Comparison of ENCODE assay signal across 24 cellular contexts in the genomic region with DNA sequence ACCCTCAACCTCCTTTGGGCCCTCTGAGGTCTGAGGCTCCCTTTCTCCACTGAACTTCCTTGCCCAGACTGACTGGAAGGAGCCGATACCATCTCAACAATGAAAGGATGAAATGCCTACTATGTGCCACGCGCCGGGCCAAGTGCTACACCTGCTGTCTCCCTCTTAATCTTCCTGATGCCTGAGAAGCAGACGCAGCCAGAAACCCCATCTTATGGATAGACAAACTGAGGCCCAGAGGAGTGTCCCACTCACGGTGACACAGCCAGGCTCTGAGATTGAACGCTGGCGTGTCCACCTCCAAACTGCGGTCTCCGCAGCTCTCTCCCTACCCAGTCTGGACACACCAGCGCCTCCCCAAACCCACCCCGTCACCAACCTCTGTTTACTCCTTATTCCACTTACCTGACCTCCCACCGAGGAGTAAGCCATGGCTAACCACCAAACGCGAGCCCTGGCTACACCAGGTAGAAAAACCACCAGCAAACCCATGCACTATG. TPM values are rescaled to one million over a fixed set of nuclear protein-coding genes. Genes with fewer than 3 reads are reported as not detected.
DNase-seq lines count a peak whose midpoint lies in the region; ATAC-seq, FAIRE-seq and TF ChIP-seq lines count a peak whose summit lies in the region.
"Had no signal": no experiment of that assay in that cellular context is flagged by ENCODE, and none has a peak within 500 bp of the region (broad histone marks: within the 10 kb centered on the region; RNA-seq: fewer than 3 reads in every experiment).

No MANE protein-coding gene starts in this region.

- no peaks in the 10 kb centered on the region for H3K27me3 ChIP-seq in K562 (ENCODE audit: control insufficient read depth in 2 of 2, insufficient read depth in 2 of 2, low read length in 2 of 2)
- H3K27me3 ChIP-seq: breast epithelium, neural progenitor cell had no signal

- H3K36me3 ChIP-seq in K562 (ENCODE audit: control insufficient read depth, insufficient read depth, low read length): peaks cover 76% of the 10 kb centered on the region
- H3K36me3 ChIP-seq: breast epithelium, neural progenitor cell had no signal

- H4K20me1 ChIP-seq in K562 (replicated peaks; ENCODE audit: control insufficient read depth, insufficient read depth, low read length): no peaks in the 10 kb centered on the region; the same call in 1 of the 2 replicates

- ATAC-seq in K562 (no peak), memory B cell (ENCODE audit: low read depth) (no peak), GM21576 (IDR thresholded peaks at IDR 0.05; ENCODE audit: unreplicated experiment) (no peak)
- ATAC-seq in stimulated activated effector memory CD8-positive, alpha-beta T cell treated with anti-CD3 and anti-CD28 coated beads, Interleukin-12 subunit alpha, Interleukin-12 subunit beta, amount 100 ng/mL, for 72 hours: no peak

- no peak for FAIRE-seq in K562 (lab: Jason Lieb, UNC)
- FAIRE-seq: RCC 7860 had no signal

- H3K9ac ChIP-seq in K562 (ENCODE audit: insufficient read depth in 1 of 2, low read depth in 2 of 2, low read length in 2 of 2): no peak overlapping the region
- H3K9ac ChIP-seq: neural progenitor cell had no signal

- no peak overlapping the region for H2AFZ ChIP-seq in K562 (ENCODE audit: low read depth, low read length)
- H2AFZ ChIP-seq: neural progenitor cell had no signal

- no peaks in the 10 kb centered on the region for H3K27me3 Mint-ChIP-seq in memory B cell
- H3K27me3 Mint-ChIP-seq: activated B cell treated with CpG ODN at 0.5 μM for 24 hours; activated naive CD4-positive, alpha-beta T cell treated with anti-CD3 and anti-CD28 coated beads, Interleukin-2, amount 10 ng/mL, durations not matched to agents 7 days and 5 days; type B pancreatic cell had no signal

- peaks cover 2% of the 10 kb centered on the region for H3K9me3 Mint-ChIP-seq in memory B cell
- no peaks in the 10 kb centered on the region for H3K9me3 Mint-ChIP-seq in stimulated activated effector memory CD8-positive, alpha-beta T cell treated with anti-CD3 and anti-CD28 coated beads, Interleukin-12 subunit alpha, Interleukin-12 subunit beta, amount 100 ng/mL, for 72 hours
- H3K9me3 Mint-ChIP-seq: activated B cell treated with CpG ODN at 0.5 μM for 24 hours; activated naive CD4-positive, alpha-beta T cell treated with anti-CD3 and anti-CD28 coated beads, Interleukin-2, amount 10 ng/mL, durations not matched to agents 7 days and 5 days; activated T-helper 1 cell treated with anti-CD3 and anti-CD28 coated beads, Interleukin-12 subunit alpha, Interleukin-12 subunit beta, Interleukin-2, Interleukin-4 antibody, amounts not matched to agents 30 ng/mL and 10 ng/mL and 1 ng/mL, durations not matched to agents 14 hours and 24 hours and 36 hours; CD14-positive monocyte; H9; type B pancreatic cell had no signal

- POLR2A ChIA-PET in K562 (lab: Yijun Ruan, JAX): no interaction called here

- TF ChIP-seq RAD21 in K562 (CRISPR knock-in tag; conservative IDR thresholded peaks at IDR 0.05 in 1 of 2, IDR thresholded peaks at IDR 0.05 in 1 of 2): no peak

- H3K4me1 ChIP-seq in K562 (replicated peaks in 1 of 2; ENCODE audit: control insufficient read depth in 2 of 2, insufficient read depth in 2 of 2, low read length in 2 of 2): peaks cover 0 to 19% of the 10 kb centered on the region in 2 experiments; a peak in 2 of 5 replicates
- H3K4me1 ChIP-seq: breast epithelium had no signal

- H3K9me3 ChIP-seq in K562 (replicated peaks; ENCODE audit: control insufficient read depth, insufficient read depth, low read depth, low read length): no peaks in the 10 kb centered on the region
- H3K9me3 ChIP-seq: breast epithelium had no signal

- H3K36me3 Mint-ChIP-seq in memory B cell: peaks cover 32% of the 10 kb centered on the region
- peaks cover 78% of the 10 kb centered on the region for H3K36me3 Mint-ChIP-seq in stimulated activated effector memory CD8-positive, alpha-beta T cell treated with anti-CD3 and anti-CD28 coated beads, Interleukin-12 subunit alpha, Interleukin-12 subunit beta, amount 100 ng/mL, for 72 hours

- in situ Hi-C loops in K562 (cut with MboI): no loop called here

- BruUV-seq in K562 (replicated peaks; lab: Mats Ljungman, UMichigan): no TSS peak

- no peak for TF ChIP-seq POLR2A in K562 (conservative IDR thresholded peaks at IDR 0.05)

- H3K79me2 ChIP-seq in K562 (ENCODE audit: control insufficient read depth, insufficient read depth, low read length): peaks cover 71% of the 10 kb centered on the region

- DNase-seq in LNCaP clone FGC (ENCODE audit: low read depth) (no peak), K562 (ENCODE audit: extremely low read depth in 1 of 4, low spot score in 3 of 4) (no peak), memory B cell (ENCODE audit: low spot score in 2 of 2) (no peak), kidney tubule cell (ENCODE audit: low spot score) (no peak), NAMALWA (ENCODE audit: low spot score) (no peak)
- DNase-seq in stimulated activated effector memory CD8-positive, alpha-beta T cell treated with anti-CD3 and anti-CD28 coated beads, Interleukin-12 subunit alpha, Interleukin-12 subunit beta, amount 100 ng/mL, for 72 hours (ENCODE audit: low spot score in 2 of 2): no peak
- DNase-seq: activated B cell treated with CpG ODN at 0.5 μM for 24 hours; activated CD4-positive, alpha-beta T cell treated with anti-CD3 and anti-CD28 coated beads, Interleukin-2, amount 50 U/mL, for 4 hours; activated naive CD4-positive, alpha-beta T cell treated with anti-CD3 and anti-CD28 coated beads, Interleukin-2, amount 10 ng/mL, durations not matched to agents 7 days and 5 days; H9; Kasumi-1; mesenchymal stem cell; NCI-H1436 treated with DMSO at 0.1 percent for 48 hours; NCI-H748 treated with DMSO at 0.1 percent for 48 hours; SIG-M5; stimulated activated CD4-positive, alpha-beta T cell treated with anti-CD3 and anti-CD28 coated beads, Interleukin-4, amount 100 ng/mL, for 1 hour; SW 1271 had no signal

- H3K27ac ChIP-seq in K562 (ENCODE audit: extremely low read depth, low read depth, low read length): no peak overlapping the region
- H3K27ac ChIP-seq: breast epithelium, neural progenitor cell had no signal

- no peak for TF ChIP-seq EP300 in K562 (IDR thresholded peaks at IDR 0.05; ENCODE audit: low read length)

- TF ChIP-seq CTCF in LNCaP clone FGC (IDR thresholded peaks at IDR 0.05; ENCODE audit: control insufficient read depth, extremely low read depth, insufficient read depth) (no peak), K562 (IDR thresholded peaks at IDR 0.05 in 2 of 3, conservative IDR thresholded peaks at IDR 0.05 in 1 of 3; ENCODE audit: insufficient read depth in 2 of 3, low read depth in 1 of 3, low read length in 3 of 3) (no peak)

- intact Hi-C loops in K562 (cut with micrococcal nuclease): no loop called here

- H3K4me3 ChIP-seq in LNCaP clone FGC (ENCODE audit: low read depth, low read length) (0 out of 2 replicates have a peak overlapping the region, but pooled peaks have one; percentile 5), K562 (no peak overlapping the region)
- H3K4me3 ChIP-seq: breast epithelium, neural progenitor cell had no signal

- H3K4me1 Mint-ChIP-seq in memory B cell: peaks cover 27% of the 10 kb centered on the region
- peaks cover 32% of the 10 kb centered on the region for H3K4me1 Mint-ChIP-seq in stimulated activated effector memory CD8-positive, alpha-beta T cell treated with anti-CD3 and anti-CD28 coated beads, Interleukin-12 subunit alpha, Interleukin-12 subunit beta, amount 100 ng/mL, for 72 hours
- H3K4me1 Mint-ChIP-seq: activated naive CD4-positive, alpha-beta T cell treated with anti-CD3 and anti-CD28 coated beads, Interleukin-2, amount 10 ng/mL, durations not matched to agents 7 days and 5 days had no signal

- H3K4me2 ChIP-seq in K562 (ENCODE audit: insufficient read depth, low read length): no peak overlapping the region
- H3K4me2 ChIP-seq: neural progenitor cell had no signal

- peak overlapping the region; percentile 78 for H3K27ac Mint-ChIP-seq in memory B cell
- H3K27ac Mint-ChIP-seq in stimulated activated effector memory CD8-positive, alpha-beta T cell treated with anti-CD3 and anti-CD28 coated beads, Interleukin-12 subunit alpha, Interleukin-12 subunit beta, amount 100 ng/mL, for 72 hours: peak overlapping the region; percentile 65
- H3K27ac Mint-ChIP-seq: activated B cell treated with CpG ODN at 0.5 μM for 24 hours; activated naive CD4-positive, alpha-beta T cell treated with anti-CD3 and anti-CD28 coated beads, Interleukin-2, amount 10 ng/mL, durations not matched to agents 7 days and 5 days; activated T-helper 1 cell treated with anti-CD3 and anti-CD28 coated beads, Interleukin-12 subunit alpha, Interleukin-12 subunit beta, Interleukin-2, Interleukin-4 antibody, amounts not matched to agents 30 ng/mL and 10 ng/mL and 1 ng/mL, durations not matched to agents 14 hours and 24 hours and 36 hours; H9; neural progenitor cell; type B pancreatic cell had no signal

- no peaks in the 10 kb centered on the region for H3K9me1 ChIP-seq in K562 (ENCODE audit: control insufficient read depth, insufficient read depth, low read length)

- 88% methylated on average over 13 of the region's 15 CpGs for WGBS in K562 (ENCODE audit: insufficient coverage, low coverage, missing lambda C conversion rate)

- CTCF ChIA-PET in K562 (lab: Yijun Ruan, JAX; ENCODE audit: low intra/inter-chr PET ratio): no interaction called here

- H3K4me3 Mint-ChIP-seq in memory B cell: no peak overlapping the region
- no peak overlapping the region for H3K4me3 Mint-ChIP-seq in stimulated activated effector memory CD8-positive, alpha-beta T cell treated with anti-CD3 and anti-CD28 coated beads, Interleukin-12 subunit alpha, Interleukin-12 subunit beta, amount 100 ng/mL, for 72 hours
- H3K4me3 Mint-ChIP-seq: activated B cell treated with CpG ODN at 0.5 μM for 24 hours; activated naive CD4-positive, alpha-beta T cell treated with anti-CD3 and anti-CD28 coated beads, Interleukin-2, amount 10 ng/mL, durations not matched to agents 7 days and 5 days; activated T-helper 1 cell treated with anti-CD3 and anti-CD28 coated beads, Interleukin-12 subunit alpha, Interleukin-12 subunit beta, Interleukin-2, Interleukin-4 antibody, amounts not matched to agents 30 ng/mL and 10 ng/mL and 1 ng/mL, durations not matched to agents 14 hours and 24 hours and 36 hours; CD14-positive monocyte; H9; neural progenitor cell; type B pancreatic cell had no signal

RNA-seq across cellular contexts. Expression of a gene that starts 20.9 kb away (rescaled TPM):
- 19.8 and 49.9 TPM in 2 replicates for total RNA-seq in K562 (2011; cell fraction: chromatin; rRNA removed; ENCODE audit: low replicate concordance)
- 31.4 and 31.6 TPM in 2 replicates for total RNA-seq in K562 (2011; cell fraction: nucleolus; rRNA removed)
- total RNA-seq in K562 (2011; cell fraction: nucleoplasm; rRNA removed): 16.6 and 20.8 TPM in 2 replicates
- total RNA-seq in K562 (2014; rRNA removed) (15.4 and 20.0 TPM in 2 replicates), K562 (2014; rRNA removed; fragmentation: Illumina TruSeq; extraction: Trizol) (4.2 and 5.0 TPM in 2 replicates), K562 (2015; rRNA removed; fragmentation: Illumina TruSeq; extraction: Trizol) (16.1 and 16.7 TPM in 2 replicates), K562 (2021) (63.5 and 67.6 TPM in 2 replicates)
- polyA plus RNA-seq in K562 (2011; rRNA removed) (9.4 and 16.8 TPM in 2 replicates), K562 (2014; fragmentation: Illumina TruSeq; extraction: Trizol) (20.0 and 33.6 TPM in 2 replicates), K562 (2014; fragmentation: Nextera tagmentation; extraction: Ambion mirVana) (under 1 TPM; 0.23 to 0.35 TPM), K562 (2014; rRNA removed) (25.1 and 31.8 TPM in 2 replicates)
- polyA plus RNA-seq in K562 (2011; cell fraction: cytosol; rRNA removed): 12.6 and 29.0 TPM in 2 replicates
- 37.6 and 84.7 TPM in 2 replicates for polyA plus RNA-seq in K562 (2011; cell fraction: nucleus; rRNA removed)
- 36.7 and 56.3 TPM in 2 replicates for polyA plus RNA-seq in K562 (2012)
- 4.5 and 7.6 TPM in 2 replicates for polyA minus RNA-seq in K562 (2011; rRNA and poly(A)+ RNA removed)
- 38.5 and 38.8 TPM in 2 replicates for polyA minus RNA-seq in K562 (2011; cell fraction: cytosol; rRNA and poly(A)+ RNA removed)
- 9.6 and 11.2 TPM in 2 replicates for polyA minus RNA-seq in K562 (2011; cell fraction: nucleus; rRNA and poly(A)+ RNA removed)
